In genomic region chr4:145299380-145300076, GRCh38 we compare ENCODE assay signal across 8 cellular contexts.
DNase-seq lines count a peak whose midpoint lies in the region; ATAC-seq, FAIRE-seq and TF ChIP-seq lines count a peak whose summit lies in the region.

No MANE protein-coding gene starts in this region.

- no peak overlapping the region for H3K23ac ChIP-seq in neuronal stem cell (ENCODE audit: low read depth, low read length, poor library complexity)

- no peaks in the 10 kb centered on the region for H3K27me3 ChIP-seq in RWPE2 (ENCODE audit: insufficient read depth, poor library complexity, severe bottlenecking)
- H3K27me3 ChIP-seq in GM12878 (replicated peaks in 1 of 2; ENCODE audit: control insufficient read depth in 2 of 2, insufficient read depth in 2 of 2, low read length in 1 of 2): no peaks in the 10 kb centered on the region
- H3K27me3 ChIP-seq in neuronal stem cell (ENCODE audit: control insufficient read depth in 3 of 3, insufficient read depth in 3 of 3, low read depth in 1 of 3, low read length in 3 of 3): no peaks in the 10 kb centered on the region
- no peaks in the 10 kb centered on the region for H3K27me3 ChIP-seq in ovary

- no peaks in the 10 kb centered on the region for H3K79me1 ChIP-seq in neuronal stem cell (ENCODE audit: low read depth, low read length)

- peak; percentile 87 for FAIRE-seq in GM12878 (lab: Jason Lieb, UNC)

- SMC1A ChIA-PET in GM12878 (lab: Charles Lee; ENCODE audit: uncharacterized antibody, unreplicated experiment): interaction anchor here (0.7 to 2.8 kb wide), 5 partner anchors 9 to 326 kb away, joined by 3 to 13 read pairs (median 3); no protein-coding TSS in a partner anchor

- H3K4ac ChIP-seq in neuronal stem cell (ENCODE audit: low read length): no peak overlapping the region

- H4K8ac ChIP-seq in neuronal stem cell (ENCODE audit: low read depth, low read length): no peak overlapping the region

- in situ Hi-C loops in GM12878 (cut with MboI): no loop called here

- no peak for TF ChIP-seq CTCF in RWPE2 (IDR thresholded peaks at IDR 0.05; ENCODE audit: poor library complexity, severe bottlenecking)
- no peak for TF ChIP-seq CTCF in GM12878 (IDR thresholded peaks at IDR 0.05 in 2 of 3, conservative IDR thresholded peaks at IDR 0.05 in 1 of 3; ENCODE audit: control insufficient read depth in 2 of 3, extremely low read depth in 1 of 3, insufficient read depth in 1 of 3, low read depth in 3 of 3, low read length in 3 of 3)
- TF ChIP-seq CTCF in ovary (IDR thresholded peaks at IDR 0.05): no peak

- H2BK120ac ChIP-seq in neuronal stem cell (ENCODE audit: low read depth, low read length): no peak overlapping the region

- no peaks in the 10 kb centered on the region for H3K9me3 ChIP-seq in RWPE2 (ENCODE audit: severe bottlenecking)
- H3K9me3 ChIP-seq in GM12878 (replicated peaks; ENCODE audit: control insufficient read depth, insufficient read depth, low read length): no peaks in the 10 kb centered on the region; the same call in 2 of the 3 replicates
- no peaks in the 10 kb centered on the region for H3K9me3 ChIP-seq in neuronal stem cell (replicated peaks in 1 of 2; ENCODE audit: control insufficient read depth in 2 of 2, insufficient read depth in 1 of 2, low read depth in 1 of 2, low read length in 2 of 2)
- no peaks in the 10 kb centered on the region for H3K9me3 ChIP-seq in ovary

- no peak overlapping the region for H3K14ac ChIP-seq in neuronal stem cell (ENCODE audit: low read length)

- H2AFZ ChIP-seq in GM12878 (ENCODE audit: control insufficient read depth, low read depth, low read length) (peak overlapping the region; percentile 45; the same call in 1 of the 2 replicates), neuronal stem cell (ENCODE audit: low read length) (no peak overlapping the region)

- H2BK12ac ChIP-seq in neuronal stem cell (ENCODE audit: low read length): no peak overlapping the region

- DNase-seq in RWPE2 (ENCODE audit: low spot score) (peak; percentile 68), GM12878 (ENCODE audit: low read depth, low spot score) (peak; percentile 89), HuH-7.5 (ENCODE audit: low spot score) (no peak), neuronal stem cell (ENCODE audit: low spot score) (no peak), ovary (no peak)
- peak; percentile 81 for DNase-seq in stimulated activated CD4-positive, alpha-beta T cell treated with anti-CD3 and anti-CD28 coated beads, Interleukin-4, amount 100 ng/mL, for 24 hours

- intact Hi-C loops in GM12878 (cut with micrococcal nuclease; ENCODE audit: unreplicated experiment): no loop called here
- intact Hi-C loops in ovary (cut with DNase I): no loop called here

- H4K91ac ChIP-seq in neuronal stem cell (ENCODE audit: low read depth, low read length, poor library complexity): no peak overlapping the region

- H3K36me3 ChIP-seq in RWPE2 (ENCODE audit: low read depth) (no peaks in the 10 kb centered on the region), GM12878 (ENCODE audit: control insufficient read depth in 2 of 2, insufficient read depth in 2 of 2, low read length in 1 of 2) (no peaks in the 10 kb centered on the region), neuronal stem cell (replicated peaks in 1 of 2; ENCODE audit: control insufficient read depth in 2 of 2, insufficient read depth in 2 of 2, low read length in 2 of 2) (no peaks in the 10 kb centered on the region), ovary (no peaks in the 10 kb centered on the region)

- H2AK5ac ChIP-seq in neuronal stem cell (ENCODE audit: low read depth, low read length): no peak overlapping the region

- H3K9ac ChIP-seq in GM12878 (ENCODE audit: control insufficient read depth, insufficient read depth, low read length) (no peak overlapping the region), neuronal stem cell (ENCODE audit: low read depth, low read length, poor library complexity) (no peak overlapping the region)

- H3K27ac ChIP-seq in RWPE2 (ENCODE audit: poor library complexity, severe bottlenecking): peak overlapping the region; percentile 59
- peak overlapping the region; percentile 22; the same call in 1 of the 2 replicates for H3K27ac ChIP-seq in GM12878 (ENCODE audit: control insufficient read depth, insufficient read depth)
- no peak overlapping the region for H3K27ac ChIP-seq in neuronal stem cell (replicated peaks; ENCODE audit: low read length)
- H3K27ac ChIP-seq in ovary: no peak overlapping the region

- 0% methylated on average over 5 of the region's 5 CpGs for WGBS in GM12878 (ENCODE audit: insufficient coverage, insufficient replicate concordance, low lambda C conversion rate, missing lambda C conversion rate)
- WGBS in neuronal stem cell (ENCODE audit: extremely low coverage in 2 of 2, insufficient read length in 2 of 2, insufficient replicate concordance in 1 of 2), 2 donors: no CpG with 5 or more reads among the region's 5 CpGs
- 40 to 53% (median 44%) methylated on average over 5 of the region's 5 CpGs for WGBS in ovary, 3 donors

- TF ChIP-seq EP300 in GM12878 (IDR thresholded peaks at IDR 0.05; ENCODE audit: borderline replicate concordance in 1 of 2, control insufficient read depth in 1 of 2, low read depth in 2 of 2, low read length in 2 of 2): peak in 1 of 2 experiments; percentile 73; a peak in 2 of 4 replicates
- TF ChIP-seq EP300 in ovary (IDR thresholded peaks at IDR 0.05): no peak

- no TSS peak for BruUV-seq in GM12878 (replicated peaks; lab: Mats Ljungman, UMichigan)

- H3K18ac ChIP-seq in neuronal stem cell (ENCODE audit: low read length): no peak overlapping the region

- H3K4me2 ChIP-seq in GM12878 (ENCODE audit: control insufficient read depth, insufficient read depth): peak overlapping the region; percentile 91
- no peak overlapping the region for H3K4me2 ChIP-seq in neuronal stem cell (ENCODE audit: insufficient read depth, low read length, poor library complexity, severe bottlenecking)

- no peak overlapping the region for H2BK5ac ChIP-seq in neuronal stem cell (ENCODE audit: low read length)

- H2BK15ac ChIP-seq in neuronal stem cell (ENCODE audit: low read length): no peak overlapping the region

- H3K4me1 ChIP-seq in RWPE2 (ENCODE audit: insufficient read depth, poor library complexity, severe bottlenecking) (peaks cover 26% of the 10 kb centered on the region), GM12878 (ENCODE audit: control insufficient read depth, insufficient read depth, low read length) (peaks cover 13% of the 10 kb centered on the region), neuronal stem cell (ENCODE audit: control insufficient read depth in 2 of 2, insufficient read depth in 1 of 2, low read depth in 1 of 2, low read length in 2 of 2) (no peaks in the 10 kb centered on the region), ovary (ENCODE audit: insufficient read depth) (no peaks in the 10 kb centered on the region)

- RAD21 ChIA-PET in GM12878 (lab: Charles Lee; ENCODE audit: unreplicated experiment): interaction anchor here (0.6 to 0.9 kb wide), 2 partner anchors 12 to 327 kb away, joined by 3 to 4 read pairs; no protein-coding TSS in a partner anchor

- no peaks in the 10 kb centered on the region for H4K20me1 ChIP-seq in GM12878 (ENCODE audit: control insufficient read depth, insufficient read depth)

- peak; percentile 99 for ATAC-seq in GM18499 (IDR thresholded peaks at IDR 0.05; ENCODE audit: insufficient read depth, unreplicated experiment)
- ATAC-seq in HG02759 (IDR thresholded peaks at IDR 0.05; ENCODE audit: unreplicated experiment): peak; percentile 98
- peak; percentile 76 for ATAC-seq in RWPE2 (ENCODE audit: low read depth)
- peak; percentile 95 for ATAC-seq in GM12878

- CTCF ChIA-PET in GM12878 (lab: Yijun Ruan, JAX): interaction anchor here (0.7 to 1.4 kb wide), 2 partner anchors 9 to 10 kb away, joined by 3 to 4 read pairs; no protein-coding TSS in a partner anchor

- TF ChIP-seq POLR2A in GM12878 (IDR thresholded peaks at IDR 0.05; ENCODE audit: low read depth, low read length) (no peak), ovary (IDR thresholded peaks at IDR 0.05) (no peak)

- POLR2A ChIA-PET in GM12878 (lab: Charles Lee): no interaction called here

- no peak overlapping the region for H3K4me3 ChIP-seq in RWPE2 (ENCODE audit: severe bottlenecking)
- H3K4me3 ChIP-seq in GM12878: no peak overlapping the region
- no peak overlapping the region for H3K4me3 ChIP-seq in neuronal stem cell (ENCODE audit: low read length in 2 of 2)
- no peak overlapping the region for H3K4me3 ChIP-seq in ovary

- peak; percentile 31; the same call in 1 of the 2 replicates for TF ChIP-seq RAD21 in GM12878 (IDR thresholded peaks at IDR 0.05; ENCODE audit: insufficient read depth, low read depth, low read length)

- H3K79me2 ChIP-seq in GM12878 (ENCODE audit: control insufficient read depth, insufficient read depth, low read length): no peaks in the 10 kb centered on the region

TF ChIP-seq in GM12878, 131 proteins besides CTCF, POLR2A, EP300 and RAD21 (continues in another document):
- TF ChIP-seq CEBPB (IDR thresholded peaks at IDR 0.05; ENCODE audit: borderline replicate concordance in 1 of 2, low read depth in 2 of 2, low read length in 2 of 2): 0 out of 4 replicates have a peak, but pooled peaks of 1 of the 2 experiments have one; percentile 49
- TF ChIP-seq STAT3 (IDR thresholded peaks at IDR 0.05; ENCODE audit: low read depth, low read length): peak; percentile 75; the same call in 1 of the 2 replicates
- 0 out of 2 replicates have a peak, but pooled peaks have one; percentile 12 for TF ChIP-seq TCF3 (IDR thresholded peaks at IDR 0.05; ENCODE audit: borderline replicate concordance, insufficient read depth, low read depth, low read length)
- peak; percentile 100 for TF ChIP-seq TCF7 (IDR thresholded peaks at IDR 0.05; ENCODE audit: borderline replicate concordance)
- peak; percentile 83; the same call in 1 of the 2 replicates for TF ChIP-seq MLLT1 (IDR thresholded peaks at IDR 0.05)

Comparison
In these comparisons a context has a peak if more than half of its experiments do, and no peak if none do; other contexts are left out.
1. DNase-seq: peak in RWPE2 (single experiment), GM12878 (single experiment) and stimulated activated CD4-positive, alpha-beta T cell treated with anti-CD3 and anti-CD28 coated beads, Interleukin-4, amount 100 ng/mL, for 24 hours (single experiment); none in HuH-7.5 (single experiment), neuronal stem cell (single experiment) and ovary (0 of 5).
2. H3K27ac ChIP-seq: peak in RWPE2 (single experiment) and GM12878 (single experiment); none in neuronal stem cell (single experiment) and ovary (0 of 2).
3. Peak in every context shown above with its lines, with median percentiles within 50 percentile points of each other: ATAC-seq.